ENCODE assay signal across 9 cellular contexts in genomic region chr2:191927319-191927867, GRCh38.
A peak's percentile ranks its signal among the peaks of the same experiment; 100 is the strongest.
DNase-seq lines count a peak whose midpoint lies in the region; ATAC-seq and TF ChIP-seq lines count a peak whose summit lies in the region.
"Had no signal": no experiment of that assay in that cellular context is flagged by ENCODE, and none has a peak within 500 bp of the region (broad histone marks: within the 10 kb centered on the region; RNA-seq: fewer than 3 reads in every experiment).

No MANE protein-coding gene starts in this region.

- no peaks in the 10 kb centered on the region for H3K36me3 ChIP-seq in HUES48 (ENCODE audit: control insufficient read depth, insufficient read depth, low read length)

- no peaks in the 10 kb centered on the region for H3K9me3 ChIP-seq in HUES48 (ENCODE audit: control insufficient read depth, insufficient read depth, low read length)

- in situ Hi-C loops in astrocyte of the cerebellum (cut with HindIII; ENCODE audit: low sequenced_read_pairs) (no loop called here), KBM-7 (cut with MboI; ENCODE audit: low pct_unique_long_range_greater_than_20kb, low sequenced_read_pairs) (no loop called here)

- no peak for TF ChIP-seq CTCF in astrocyte of the cerebellum (IDR thresholded peaks at IDR 0.05; ENCODE audit: low read depth, low read length, missing control alignments)

- H3K4me3 ChIP-seq in HUES48 (ENCODE audit: low read depth, low read length) (peak overlapping the region; percentile 24; the same call in 1 of the 2 replicates), astrocyte of the cerebellum (ENCODE audit: low read depth, low read length) (no peak overlapping the region)

- H3K27ac ChIP-seq in HUES48 (ENCODE audit: low read depth, low read length), result peak overlapping the region; percentile 92

- DNase-seq in AG20443 (ENCODE audit: low spot score) (peak; percentile 49), astrocyte of the cerebellum (ENCODE audit: low read depth) (peak; percentile 99), kidney tubule cell (ENCODE audit: low spot score) (peak; percentile 98), NCI-H128 (lab: John Stamatoyannopoulos, UW; ENCODE audit: unreplicated experiment) (no peak), NCI-H1930 (lab: John Stamatoyannopoulos, UW) (no peak), KBM-7 (no peak)
- DNase-seq: GF-D8 had no signal

- ATAC-seq in HG02885 (IDR thresholded peaks at IDR 0.05; ENCODE audit: poor library complexity, unreplicated experiment), result no peak

- H3K27me3 ChIP-seq in HUES48 (ENCODE audit: control insufficient read depth, insufficient read depth, low read length), result no peaks in the 10 kb centered on the region

- peaks cover 19% of the 10 kb centered on the region for H3K4me1 ChIP-seq in HUES48 (ENCODE audit: control insufficient read depth, insufficient read depth, low read length)

- H3K9ac ChIP-seq in HUES48 (ENCODE audit: low read depth, low read length), result no peak overlapping the region

Comparison
In these comparisons a context has a peak if more than half of its experiments do, and no peak if none do; other contexts are left out.
1. DNase-seq: peak in AG20443 (single experiment), astrocyte of the cerebellum (single experiment) and kidney tubule cell (single experiment); none in NCI-H128 (single experiment), NCI-H1930 (0 of 2) and KBM-7 (single experiment).